In the genomic region with DNA sequence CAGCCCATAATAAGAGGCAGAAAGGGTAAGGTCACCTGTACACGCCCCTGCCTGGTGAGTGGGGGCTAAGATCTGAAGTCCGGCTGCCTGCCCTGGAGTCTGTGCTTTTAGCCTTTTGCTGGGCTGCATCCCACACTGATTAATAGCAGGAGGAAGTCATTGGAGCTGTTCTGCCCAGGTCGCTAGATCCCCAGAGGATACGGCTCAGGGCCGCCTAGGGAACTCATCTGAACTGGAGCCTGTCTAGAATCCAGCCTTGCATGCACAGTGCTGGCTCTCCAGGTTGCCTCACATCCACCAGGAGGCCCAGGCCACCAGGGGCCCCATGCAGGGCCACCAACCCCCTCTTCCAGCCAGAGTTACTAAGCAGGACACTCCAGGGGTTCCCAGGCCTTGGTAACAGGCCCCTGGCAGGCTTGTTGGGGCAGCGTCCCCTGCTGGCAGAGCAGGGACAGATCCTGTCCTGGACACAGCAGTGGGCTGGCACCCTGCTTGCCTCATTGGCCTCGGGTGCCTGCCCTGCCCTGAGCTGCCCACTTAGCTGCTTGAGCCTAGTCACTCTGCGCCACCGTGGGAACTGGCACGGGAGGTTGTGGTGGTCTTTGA, we compare ENCODE assay signal across 9 cellular contexts. TPM values are rescaled to one million over a fixed set of nuclear protein-coding genes. Genes with fewer than 3 reads are reported as not detected.
DNase-seq lines count a peak whose midpoint lies in the region; ATAC-seq and TF ChIP-seq lines count a peak whose summit lies in the region.
"Had no signal": no experiment of that assay in that cellular context is flagged by ENCODE, and none has a peak within 500 bp of the region (broad histone marks: within the 10 kb centered on the region; RNA-seq: fewer than 3 reads in every experiment).

No MANE protein-coding gene starts in this region.

- H3K4me3 Mint-ChIP-seq in GM23338 = no peak overlapping the region
- no peak overlapping the region for H3K4me3 Mint-ChIP-seq in activated CD4-positive, alpha-beta memory T cell treated with anti-CD3 and anti-CD28 coated beads for 36 hours
- H3K4me3 Mint-ChIP-seq: stimulated activated naive CD8-positive, alpha-beta T cell treated with anti-CD3 and anti-CD28 coated beads, Interleukin-15, Interleukin-2, amounts not matched to agents 100 ng/mL and 50 ng/mL, for 24 hours had no signal

- H3K27ac Mint-ChIP-seq in GM23338 = 0 out of 2 replicates have a peak overlapping the region, but pooled peaks have one; percentile 54
- H3K27ac Mint-ChIP-seq in activated CD4-positive, alpha-beta memory T cell treated with anti-CD3 and anti-CD28 coated beads for 36 hours = no peak overlapping the region
- H3K27ac Mint-ChIP-seq: stimulated activated naive CD8-positive, alpha-beta T cell treated with anti-CD3 and anti-CD28 coated beads, Interleukin-15, Interleukin-2, amounts not matched to agents 100 ng/mL and 50 ng/mL, for 24 hours had no signal

- H3K27ac ChIP-seq in GM23338 (ENCODE audit: low read depth) = no peak overlapping the region

- ATAC-seq in GM23338 (peak; percentile 94), HG02678 (IDR thresholded peaks at IDR 0.05; ENCODE audit: unreplicated experiment) (no peak), HG03520 (IDR thresholded peaks at IDR 0.05; ENCODE audit: unreplicated experiment) (no peak)

- peak; percentile 81 to 95 for TF ChIP-seq CTCF in GM23338 (conservative IDR thresholded peaks at IDR 0.05; ENCODE audit: low read depth in 2 of 2)

- CTCF ChIA-PET in activated CD4-positive, alpha-beta memory T cell treated with anti-CD3 and anti-CD28 coated beads for 36 hours (lab: Charles Lee) = interaction anchor here (0.9 to 1.7 kb wide), 5 partner anchors 12 to 116 kb away, joined by 3 to 5 read pairs (median 4); no protein-coding TSS in a partner anchor

- no peaks in the 10 kb centered on the region for H3K27me3 ChIP-seq in GM23338 (ENCODE audit: insufficient read depth)

- H3F3A ChIP-seq in GM23338 (replicated peaks; ENCODE audit: low read depth) = peaks cover 3% of the 10 kb centered on the region; the same call in 1 of the 2 replicates

- H3K4me2 ChIP-seq in GM23338 = 0 out of 2 replicates have a peak overlapping the region, but pooled peaks have one; percentile 38

- H3K36me3 Mint-ChIP-seq in GM23338 (ENCODE audit: low read depth) = no peaks in the 10 kb centered on the region
- no peaks in the 10 kb centered on the region for H3K36me3 Mint-ChIP-seq in activated CD4-positive, alpha-beta memory T cell treated with anti-CD3 and anti-CD28 coated beads for 36 hours

- H3K4me1 Mint-ChIP-seq in GM23338 = peaks cover 5% of the 10 kb centered on the region
- H3K4me1 Mint-ChIP-seq in activated CD4-positive, alpha-beta memory T cell treated with anti-CD3 and anti-CD28 coated beads for 36 hours (ENCODE audit: low read depth) = no peaks in the 10 kb centered on the region

- intact Hi-C loops in activated CD4-positive, alpha-beta memory T cell treated with anti-CD3 and anti-CD28 coated beads for 36 hours (cut with micrococcal nuclease) = loop anchor here (1.0 kb wide), 1 partner anchor 104 kb away; no protein-coding TSS in a partner anchor

- H3K4me3 ChIP-seq in GM23338 = no peak overlapping the region

- POLR2A ChIA-PET in activated CD4-positive, alpha-beta memory T cell treated with anti-CD3 and anti-CD28 coated beads for 36 hours (lab: Charles Lee) = no interaction called here

- no peaks in the 10 kb centered on the region for H3K36me3 ChIP-seq in GM23338 (ENCODE audit: insufficient read depth)

- H4K20me1 ChIP-seq in GM23338 (replicated peaks; ENCODE audit: insufficient read depth) = no peaks in the 10 kb centered on the region

- H3K4me1 ChIP-seq in GM23338 (ENCODE audit: insufficient read depth) = peaks cover 5% of the 10 kb centered on the region; the same call in 1 of the 2 replicates

- H3K9me3 Mint-ChIP-seq in GM23338 = no peaks in the 10 kb centered on the region; the same call in 2 of the 3 replicates
- H3K9me3 Mint-ChIP-seq in activated CD4-positive, alpha-beta memory T cell treated with anti-CD3 and anti-CD28 coated beads for 36 hours = no peaks in the 10 kb centered on the region
- H3K9me3 Mint-ChIP-seq: stimulated activated naive CD8-positive, alpha-beta T cell treated with anti-CD3 and anti-CD28 coated beads, Interleukin-15, Interleukin-2, amounts not matched to agents 100 ng/mL and 50 ng/mL, for 24 hours had no signal

- H3K27me3 Mint-ChIP-seq in GM23338 (ENCODE audit: insufficient read depth, low read depth, poor library complexity) = peaks cover 6% of the 10 kb centered on the region
- H3K27me3 Mint-ChIP-seq in activated CD4-positive, alpha-beta memory T cell treated with anti-CD3 and anti-CD28 coated beads for 36 hours = no peaks in the 10 kb centered on the region
- H3K27me3 Mint-ChIP-seq: stimulated activated naive CD8-positive, alpha-beta T cell treated with anti-CD3 and anti-CD28 coated beads, Interleukin-15, Interleukin-2, amounts not matched to agents 100 ng/mL and 50 ng/mL, for 24 hours had no signal

- peak overlapping the region; percentile 10; the same call in 1 of the 2 replicates for H2AFZ ChIP-seq in GM23338

- no peaks in the 10 kb centered on the region for H3K79me2 ChIP-seq in GM23338 (replicated peaks; ENCODE audit: insufficient read depth)

- H3K9me2 ChIP-seq in GM23338 (ENCODE audit: insufficient read depth) = no peaks in the 10 kb centered on the region

- DNase-seq in D341Med (ENCODE audit: low spot score) = peak; percentile 73
- DNase-seq in GM23338 (ENCODE audit: low spot score) = peak; percentile 90
- DNase-seq in activated CD4-positive, alpha-beta memory T cell treated with anti-CD3 and anti-CD28 coated beads for 36 hours = peak; percentile 48
- peak; percentile 80 for DNase-seq in left kidney (ENCODE audit: low read depth, low spot score)
- no peak for DNase-seq in T-helper 9 cell
- DNase-seq in ureter (ENCODE audit: low spot score) = no peak

TF ChIP-seq in GM23338, 12 proteins besides CTCF, POLR2A, EP300 and RAD21 (continues in another document):
- TF ChIP-seq, protein P1, sequence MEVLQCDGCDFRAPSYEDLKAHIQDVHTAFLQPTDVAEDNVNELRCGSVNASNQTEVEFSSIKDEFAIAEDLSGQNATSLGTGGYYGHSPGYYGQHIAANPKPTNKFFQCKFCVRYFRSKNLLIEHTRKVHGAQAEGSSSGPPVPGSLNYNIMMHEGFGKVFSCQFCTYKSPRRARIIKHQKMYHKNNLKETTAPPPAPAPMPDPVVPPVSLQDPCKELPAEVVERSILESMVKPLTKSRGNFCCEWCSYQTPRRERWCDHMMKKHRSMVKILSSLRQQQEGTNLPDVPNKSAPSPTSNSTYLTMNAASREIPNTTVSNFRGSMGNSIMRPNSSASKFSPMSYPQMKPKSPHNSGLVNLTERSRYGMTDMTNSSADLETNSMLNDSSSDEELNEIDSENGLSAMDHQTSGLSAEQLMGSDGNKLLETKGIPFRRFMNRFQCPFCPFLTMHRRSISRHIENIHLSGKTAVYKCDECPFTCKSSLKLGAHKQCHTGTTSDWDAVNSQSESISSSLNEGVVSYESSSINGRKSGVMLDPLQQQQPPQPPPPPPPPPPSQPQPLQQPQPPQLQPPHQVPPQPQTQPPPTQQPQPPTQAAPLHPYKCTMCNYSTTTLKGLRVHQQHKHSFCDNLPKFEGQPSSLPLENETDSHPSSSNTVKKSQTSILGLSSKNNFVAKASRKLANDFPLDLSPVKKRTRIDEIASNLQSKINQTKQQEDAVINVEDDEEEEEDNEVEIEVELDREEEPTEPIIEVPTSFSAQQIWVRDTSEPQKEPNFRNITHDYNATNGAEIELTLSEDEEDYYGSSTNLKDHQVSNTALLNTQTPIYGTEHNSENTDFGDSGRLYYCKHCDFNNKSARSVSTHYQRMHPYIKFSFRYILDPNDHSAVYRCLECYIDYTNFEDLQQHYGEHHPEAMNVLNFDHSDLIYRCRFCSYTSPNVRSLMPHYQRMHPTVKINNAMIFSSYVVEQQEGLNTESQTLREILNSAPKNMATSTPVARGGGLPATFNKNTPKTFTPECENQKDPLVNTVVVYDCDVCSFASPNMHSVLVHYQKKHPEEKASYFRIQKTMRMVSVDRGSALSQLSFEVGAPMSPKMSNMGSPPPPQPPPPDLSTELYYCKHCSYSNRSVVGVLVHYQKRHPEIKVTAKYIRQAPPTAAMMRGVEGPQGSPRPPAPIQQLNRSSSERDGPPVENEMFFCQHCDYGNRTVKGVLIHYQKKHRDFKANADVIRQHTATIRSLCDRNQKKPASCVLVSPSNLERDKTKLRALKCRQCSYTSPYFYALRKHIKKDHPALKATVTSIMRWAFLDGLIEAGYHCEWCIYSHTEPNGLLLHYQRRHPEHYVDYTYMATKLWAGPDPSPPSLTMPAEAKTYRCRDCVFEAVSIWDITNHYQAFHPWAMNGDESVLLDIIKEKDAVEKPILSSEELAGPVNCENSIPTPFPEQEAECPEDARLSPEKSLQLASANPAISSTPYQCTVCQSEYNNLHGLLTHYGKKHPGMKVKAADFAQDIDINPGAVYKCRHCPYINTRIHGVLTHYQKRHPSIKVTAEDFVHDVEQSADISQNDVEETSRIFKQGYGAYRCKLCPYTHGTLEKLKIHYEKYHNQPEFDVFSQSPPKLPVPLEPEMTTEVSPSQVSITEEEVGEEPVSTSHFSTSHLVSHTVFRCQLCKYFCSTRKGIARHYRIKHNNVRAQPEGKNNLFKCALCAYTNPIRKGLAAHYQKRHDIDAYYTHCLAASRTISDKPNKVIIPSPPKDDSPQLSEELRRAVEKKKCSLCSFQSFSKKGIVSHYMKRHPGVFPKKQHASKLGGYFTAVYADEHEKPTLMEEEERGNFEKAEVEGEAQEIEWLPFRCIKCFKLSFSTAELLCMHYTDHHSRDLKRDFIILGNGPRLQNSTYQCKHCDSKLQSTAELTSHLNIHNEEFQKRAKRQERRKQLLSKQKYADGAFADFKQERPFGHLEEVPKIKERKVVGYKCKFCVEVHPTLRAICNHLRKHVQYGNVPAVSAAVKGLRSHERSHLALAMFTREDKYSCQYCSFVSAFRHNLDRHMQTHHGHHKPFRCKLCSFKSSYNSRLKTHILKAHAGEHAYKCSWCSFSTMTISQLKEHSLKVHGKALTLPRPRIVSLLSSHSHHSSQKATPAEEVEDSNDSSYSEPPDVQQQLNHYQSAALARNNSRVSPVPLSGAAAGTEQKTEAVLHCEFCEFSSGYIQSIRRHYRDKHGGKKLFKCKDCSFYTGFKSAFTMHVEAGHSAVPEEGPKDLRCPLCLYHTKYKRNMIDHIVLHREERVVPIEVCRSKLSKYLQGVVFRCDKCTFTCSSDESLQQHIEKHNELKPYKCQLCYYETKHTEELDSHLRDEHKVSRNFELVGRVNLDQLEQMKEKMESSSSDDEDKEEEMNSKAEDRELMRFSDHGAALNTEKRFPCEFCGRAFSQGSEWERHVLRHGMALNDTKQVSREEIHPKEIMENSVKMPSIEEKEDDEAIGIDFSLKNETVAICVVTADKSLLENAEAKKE (CRISPR knock-in tag; IDR thresholded peaks at IDR 0.05) = no peak
- TF ChIP-seq JUNB (IDR thresholded peaks at IDR 0.05; ENCODE audit: unreplicated experiment) (no peak), NANOG (IDR thresholded peaks at IDR 0.05; ENCODE audit: borderline replicate concordance) (no peak), ZNF331 (CRISPR knock-in tag; IDR thresholded peaks at IDR 0.05; ENCODE audit: low read depth) (no peak)

RNA-seq across cellular contexts. Expression of a gene that starts 35.3 kb away (rescaled TPM):
- total RNA-seq in GM23338 (2014; rRNA removed; shearing (Covaris generic)) = 0.35 TPM in 1 of 2 replicates, not detected in the other
- not detected in 2 replicates for polyA plus RNA-seq in GM23338 (2016; fragmentation: Nextera tagmentation; extraction: Ambion mirVana)
- under 1 TPM; 0.24 to 0.83 TPM for total RNA-seq in activated CD4-positive, alpha-beta memory T cell treated with anti-CD3 and anti-CD28 coated beads for 36 hours
- 1.0 TPM for total RNA-seq in ureter

Comparison
In these comparisons a context has a peak if more than half of its experiments do, and no peak if none do; other contexts are left out.
1. DNase-seq: peak in D341Med (single experiment), GM23338 (single experiment), activated CD4-positive, alpha-beta memory T cell treated with anti-CD3 and anti-CD28 coated beads for 36 hours (single experiment) and left kidney (single experiment); none in T-helper 9 cell (single experiment) and ureter (single experiment).